Comparison of ENCODE assay signal across 9 cellular contexts in the genomic region with DNA sequence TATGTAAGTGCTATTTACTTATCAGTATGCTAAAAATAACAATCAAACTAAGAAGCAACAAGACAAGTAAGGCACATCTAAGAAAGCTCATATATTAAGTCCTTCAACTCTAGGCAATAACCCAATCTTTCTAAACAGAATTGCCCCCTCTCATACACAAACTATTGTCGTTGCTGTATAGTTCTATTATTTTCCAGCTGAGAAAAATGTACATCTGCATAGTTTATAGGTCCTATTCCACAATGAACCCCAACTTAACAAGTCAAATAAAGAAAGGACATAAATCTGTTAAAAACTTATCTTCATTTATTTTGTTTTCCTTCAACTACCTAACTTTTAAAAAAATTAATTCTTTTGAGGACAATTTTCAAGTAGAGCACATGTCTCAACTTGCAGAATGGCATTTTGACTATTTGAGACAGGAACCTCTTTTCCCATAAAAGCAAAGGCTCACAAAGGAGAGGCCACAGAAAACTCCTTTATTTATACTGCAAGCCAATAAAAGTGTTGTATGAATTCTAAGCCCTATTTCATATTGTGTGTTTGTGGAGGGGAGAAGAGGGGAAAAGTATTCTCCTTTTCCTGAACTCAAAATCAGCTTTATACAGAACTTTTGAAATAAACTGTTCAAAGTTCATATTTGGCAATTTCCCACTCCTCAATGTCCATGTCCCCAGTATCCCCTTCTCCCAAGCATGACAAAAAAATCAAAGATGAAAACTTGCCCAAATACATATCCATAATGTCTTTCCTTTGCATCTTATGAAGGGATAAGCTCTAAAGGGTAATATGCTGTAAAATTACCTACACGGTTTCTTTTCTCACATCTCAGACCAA. TPM values are rescaled to one million over a fixed set of nuclear protein-coding genes. Genes with fewer than 3 reads are reported as not detected.
DNase-seq lines count a peak whose midpoint lies in the region; TF ChIP-seq lines count a peak whose summit lies in the region.
"Had no signal": no experiment of that assay in that cellular context is flagged by ENCODE, and none has a peak within 500 bp of the region (broad histone marks: within the 10 kb centered on the region; RNA-seq: fewer than 3 reads in every experiment).

No MANE protein-coding gene starts in this region.

- H2AFZ ChIP-seq in Karpas-422 (ENCODE audit: low read length) (no peak overlapping the region), neural progenitor cell (replicated peaks) (no peak overlapping the region)

- H3K9me2 ChIP-seq in Karpas-422 (replicated peaks; ENCODE audit: insufficient read depth, low read length): no peaks in the 10 kb centered on the region

- H3K4me2 ChIP-seq in BLaER1 treated with 17β-estradiol and CSF1 and Interleukin-3, amounts not matched to agents 10 nM and 100 nM: peak overlapping the region; percentile 60 to 93 (median 80); a peak in 21 of 22 replicates
- H3K4me2 ChIP-seq in Karpas-422 (ENCODE audit: low read depth, low read length, poor library complexity, severe bottlenecking): peak overlapping the region; percentile 70
- H3K4me2 ChIP-seq in neural progenitor cell: no peak overlapping the region

- H4K20me1 ChIP-seq in BLaER1 treated with 17β-estradiol and CSF1 and Interleukin-3, amounts not matched to agents 10 nM and 100 nM: peaks cover 58 to 100% (median 72%) of the 10 kb centered on the region in 11 experiments
- H4K20me1 ChIP-seq in Karpas-422 (ENCODE audit: insufficient read depth, low read depth, low read length): no peaks in the 10 kb centered on the region
- H4K20me1 ChIP-seq in neural progenitor cell (ENCODE audit: low read depth): peaks cover 47% of the 10 kb centered on the region

- no peak for DNase-seq in Karpas-422
- no peak for DNase-seq in endodermal cell
- DNase-seq in neural progenitor cell (ENCODE audit: low spot score): no peak
- no peak for DNase-seq in activated CD8-positive, alpha-beta memory T cell treated with anti-CD3 and anti-CD28 coated beads, Interleukin-2, amount 50 U/mL, for 48 hours
- no peak for DNase-seq in putamen (ENCODE audit: low spot score)
- no peak for DNase-seq in activated CD4-positive, CD25-positive, alpha-beta regulatory T cell treated with anti-CD3 and anti-CD28 coated beads, Interleukin-2, amount 50 U/mL, for 72 hours
- no peak for DNase-seq in foreskin melanocyte
- DNase-seq: Kasumi-1 had no signal

- H3K9me3 ChIP-seq in BLaER1 treated with 17β-estradiol and CSF1 and Interleukin-3, amounts not matched to agents 10 nM and 100 nM (replicated peaks in 1 of 11): peaks cover 0 to 20% (median 15%) of the 10 kb centered on the region in 11 experiments; a peak in 15 of 22 replicates
- no peaks in the 10 kb centered on the region for H3K9me3 ChIP-seq in Karpas-422 (ENCODE audit: low read length)
- no peaks in the 10 kb centered on the region for H3K9me3 ChIP-seq in endodermal cell (ENCODE audit: control insufficient read depth, low read length)
- H3K9me3 ChIP-seq in neural progenitor cell (ENCODE audit: low read depth): peaks cover 7% of the 10 kb centered on the region

- H3K36me3 Mint-ChIP-seq in endodermal cell (ENCODE audit: low read depth): peaks cover 3% of the 10 kb centered on the region
- peaks cover 16% of the 10 kb centered on the region for H3K36me3 Mint-ChIP-seq in neural progenitor cell

- H3K27ac Mint-ChIP-seq in endodermal cell: peak overlapping the region; percentile 39
- H3K27ac Mint-ChIP-seq in neural progenitor cell: no peak overlapping the region

- no peaks in the 10 kb centered on the region for H3K27me3 ChIP-seq in BLaER1 treated with 17β-estradiol and CSF1 and Interleukin-3, amounts not matched to agents 10 nM and 100 nM
- H3K27me3 ChIP-seq in Karpas-422 (ENCODE audit: low read length) (no peaks in the 10 kb centered on the region), endodermal cell (ENCODE audit: control insufficient read depth, insufficient read depth, low read length, poor library complexity, severe bottlenecking) (no peaks in the 10 kb centered on the region), neural progenitor cell (no peaks in the 10 kb centered on the region)

- peak overlapping the region in 8 of 11 experiments; percentile 0 to 69 (median 26); a peak in 7 of 22 replicates for H3K9ac ChIP-seq in BLaER1 treated with 17β-estradiol and CSF1 and Interleukin-3, amounts not matched to agents 10 nM and 100 nM
- H3K9ac ChIP-seq in Karpas-422 (ENCODE audit: low read length) (peak overlapping the region; percentile 1), endodermal cell (ENCODE audit: extremely low read depth, low read length, poor library complexity, severe bottlenecking) (no peak overlapping the region), neural progenitor cell (no peak overlapping the region)

- H3K27me3 Mint-ChIP-seq in endodermal cell (ENCODE audit: insufficient read depth) (no peaks in the 10 kb centered on the region), neural progenitor cell (ENCODE audit: insufficient read depth, low read depth) (no peaks in the 10 kb centered on the region)

- no peaks in the 10 kb centered on the region for H3F3A ChIP-seq in neural progenitor cell (ENCODE audit: low read depth)

- H3K4me3 Mint-ChIP-seq in endodermal cell (no peak overlapping the region), neural progenitor cell (no peak overlapping the region)

- TF ChIP-seq CTCF in endodermal cell (conservative IDR thresholded peaks at IDR 0.05) (no peak), neural progenitor cell (IDR thresholded peaks at IDR 0.05) (no peak)

- H3K9me3 Mint-ChIP-seq in endodermal cell (no peaks in the 10 kb centered on the region), neural progenitor cell (peaks cover 3% of the 10 kb centered on the region)

- H3K36me3 ChIP-seq in BLaER1 treated with 17β-estradiol and CSF1 and Interleukin-3, amounts not matched to agents 10 nM and 100 nM: peaks cover 0 to 26% (median 21%) of the 10 kb centered on the region in 11 experiments; a peak in 17 of 22 replicates
- peaks cover 9% of the 10 kb centered on the region for H3K36me3 ChIP-seq in Karpas-422 (ENCODE audit: insufficient read depth, low read length)
- H3K36me3 ChIP-seq in endodermal cell (ENCODE audit: control insufficient read depth, insufficient read depth, low read length): peaks cover 25% of the 10 kb centered on the region
- peaks cover 7% of the 10 kb centered on the region for H3K36me3 ChIP-seq in neural progenitor cell

- 69 to 93% methylated on average over 2 of the region's 2 CpGs for WGBS in endodermal cell (ENCODE audit: insufficient coverage in 1 of 2, insufficient read length in 1 of 2), 2 experiments

- H3K4me1 ChIP-seq in BLaER1 treated with 17β-estradiol and CSF1 and Interleukin-3, amounts not matched to agents 10 nM and 100 nM: peaks cover 48 to 98% (median 64%) of the 10 kb centered on the region in 10 experiments
- peaks cover 72% of the 10 kb centered on the region for H3K4me1 ChIP-seq in Karpas-422 (ENCODE audit: low read length)
- H3K4me1 ChIP-seq in endodermal cell (ENCODE audit: control insufficient read depth, insufficient read depth, low read length): peaks cover 10% of the 10 kb centered on the region
- peaks cover 41% of the 10 kb centered on the region for H3K4me1 ChIP-seq in neural progenitor cell

- H3K4me1 Mint-ChIP-seq in endodermal cell: peaks cover 44% of the 10 kb centered on the region
- peaks cover 15% of the 10 kb centered on the region for H3K4me1 Mint-ChIP-seq in neural progenitor cell

- no peak overlapping the region; a peak in 1 of 20 replicates for H3K4me3 ChIP-seq in BLaER1 treated with 17β-estradiol and CSF1 and Interleukin-3, amounts not matched to agents 10 nM and 100 nM
- H3K4me3 ChIP-seq in Karpas-422 (ENCODE audit: low read length): no peak overlapping the region
- no peak overlapping the region for H3K4me3 ChIP-seq in endodermal cell (ENCODE audit: low read length)
- no peak overlapping the region for H3K4me3 ChIP-seq in neural progenitor cell

- peak overlapping the region in 9 of 11 experiments; percentile 33 to 59 (median 54); a peak in 15 of 22 replicates for H3K27ac ChIP-seq in BLaER1 treated with 17β-estradiol and CSF1 and Interleukin-3, amounts not matched to agents 10 nM and 100 nM
- peak overlapping the region; percentile 85 for H3K27ac ChIP-seq in Karpas-422 (ENCODE audit: low read length)
- H3K27ac ChIP-seq in endodermal cell (ENCODE audit: low read depth, low read length): no peak overlapping the region
- peak overlapping the region; percentile 30 for H3K27ac ChIP-seq in neural progenitor cell

- H3K79me2 ChIP-seq in Karpas-422 (ENCODE audit: low read length) (peaks cover 100% of the 10 kb centered on the region), neural progenitor cell (ENCODE audit: low read depth) (peaks cover 100% of the 10 kb centered on the region)

RNA-seq across cellular contexts. Expression of a gene that starts 37.4 kb away (rescaled TPM):
- total RNA-seq in Karpas-422 (2014; rRNA removed; shearing (Covaris generic); ENCODE audit: low replicate concordance): 72.3 and 109 TPM in 2 replicates
- total RNA-seq in endodermal cell: 100 to 1,000 TPM; 180 to 225 TPM
- 248 TPM for polyA plus RNA-seq in endodermal cell (2013, experiment 1 of 2)
- polyA plus RNA-seq in endodermal cell (2013, experiment 2 of 2): 241 TPM
- 112 and 157 TPM in 2 replicates for total RNA-seq in neural progenitor cell (ENCODE audit: low replicate concordance)

Comparison
In these comparisons a context has a peak if more than half of its experiments do, and no peak if none do; other contexts are left out.
1. H3K9ac ChIP-seq: peak in BLaER1 treated with 17β-estradiol and CSF1 and Interleukin-3, amounts not matched to agents 10 nM and 100 nM (8 of 11) and Karpas-422 (single experiment); none in endodermal cell (single experiment) and neural progenitor cell (single experiment).